Comparison of ENCODE assay signal across 2 cellular contexts in the genomic region with DNA sequence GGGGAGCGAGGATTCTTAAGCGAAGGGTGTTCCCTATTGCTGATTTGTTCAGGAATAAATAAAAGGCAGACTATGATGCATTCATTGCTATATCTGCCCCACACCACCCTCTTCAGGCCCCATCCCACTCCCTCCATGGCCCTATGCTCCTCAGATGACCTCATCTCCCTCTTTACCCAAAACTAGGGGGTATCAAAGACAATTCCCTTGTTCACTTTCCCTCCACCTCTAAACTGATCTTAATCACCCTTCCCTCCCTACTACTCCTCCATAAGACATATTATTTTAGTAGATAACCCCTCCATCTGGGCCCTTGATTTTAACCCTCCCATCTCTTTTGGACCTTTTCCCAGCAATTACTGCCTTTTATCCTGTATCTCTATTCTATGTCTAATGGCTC.
TF ChIP-seq lines count a peak whose summit lies in the region.

No MANE protein-coding gene starts in this region.

TF ChIP-seq in HEK293, 187 proteins besides CTCF, POLR2A, EP300 and RAD21 (continued from another document):
- no peak for TF ChIP-seq ZNF600 (tag by site-specific recombination; IDR thresholded peaks at IDR 0.05)

TF ChIP-seq in K562, 482 proteins besides CTCF, POLR2A, EP300 and RAD21 (continued from another document):
- TF ChIP-seq, protein P1, sequence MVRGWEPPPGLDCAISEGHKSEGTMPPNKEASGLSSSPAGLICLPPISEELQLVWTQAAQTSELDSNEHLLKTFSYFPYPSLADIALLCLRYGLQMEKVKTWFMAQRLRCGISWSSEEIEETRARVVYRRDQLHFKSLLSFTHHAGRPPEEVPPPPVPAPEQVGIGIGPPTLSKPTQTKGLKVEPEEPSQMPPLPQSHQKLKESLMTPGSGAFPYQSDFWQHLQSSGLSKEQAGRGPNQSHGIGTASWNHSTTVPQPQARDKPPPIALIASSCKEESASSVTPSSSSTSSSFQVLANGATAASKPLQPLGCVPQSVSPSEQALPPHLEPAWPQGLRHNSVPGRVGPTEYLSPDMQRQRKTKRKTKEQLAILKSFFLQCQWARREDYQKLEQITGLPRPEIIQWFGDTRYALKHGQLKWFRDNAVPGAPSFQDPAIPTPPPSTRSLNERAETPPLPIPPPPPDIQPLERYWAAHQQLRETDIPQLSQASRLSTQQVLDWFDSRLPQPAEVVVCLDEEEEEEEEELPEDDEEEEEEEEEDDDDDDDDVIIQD (CRISPR knock-in tag; IDR thresholded peaks at IDR 0.05) = no peak
- 0 out of 4 replicates have a peak, but pooled peaks of 1 of the 2 experiments have one; percentile 3 for TF ChIP-seq RCOR1 (IDR thresholded peaks at IDR 0.05; ENCODE audit: borderline replicate concordance in 1 of 2, low read depth in 2 of 2, low read length in 2 of 2)
- TF ChIP-seq NCOA6 (IDR thresholded peaks at IDR 0.05) = no peak
- TF ChIP-seq ZNF57 (CRISPR knock-in tag; IDR thresholded peaks at IDR 0.05) = no peak
- no peak for TF ChIP-seq ZNF133 (CRISPR knock-in tag; IDR thresholded peaks at IDR 0.05)
- TF ChIP-seq LARP7 (IDR thresholded peaks at IDR 0.05) = no peak
- no peak for TF ChIP-seq NBN (IDR thresholded peaks at IDR 0.05; ENCODE audit: low read depth)
- 0 out of 2 replicates have a peak, but pooled peaks have one; percentile 21 for TF ChIP-seq EHMT2 (IDR thresholded peaks at IDR 0.05)
- TF ChIP-seq, protein P2, sequence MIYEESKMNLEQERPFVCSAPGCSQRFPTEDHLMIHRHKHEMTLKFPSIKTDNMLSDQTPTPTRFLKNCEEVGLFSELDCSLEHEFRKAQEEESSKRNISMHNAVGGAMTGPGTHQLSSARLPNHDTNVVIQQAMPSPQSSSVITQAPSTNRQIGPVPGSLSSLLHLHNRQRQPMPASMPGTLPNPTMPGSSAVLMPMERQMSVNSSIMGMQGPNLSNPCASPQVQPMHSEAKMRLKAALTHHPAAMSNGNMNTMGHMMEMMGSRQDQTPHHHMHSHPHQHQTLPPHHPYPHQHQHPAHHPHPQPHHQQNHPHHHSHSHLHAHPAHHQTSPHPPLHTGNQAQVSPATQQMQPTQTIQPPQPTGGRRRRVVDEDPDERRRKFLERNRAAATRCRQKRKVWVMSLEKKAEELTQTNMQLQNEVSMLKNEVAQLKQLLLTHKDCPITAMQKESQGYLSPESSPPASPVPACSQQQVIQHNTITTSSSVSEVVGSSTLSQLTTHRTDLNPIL (CRISPR knock-in tag; IDR thresholded peaks at IDR 0.05) = no peak
- peak; percentile 15; the same call in 1 of the 2 replicates for TF ChIP-seq TAL1 (IDR thresholded peaks at IDR 0.05)
- TF ChIP-seq COPS2 (conservative IDR thresholded peaks at IDR 0.05) = no peak
- TF ChIP-seq CREBBP (IDR thresholded peaks at IDR 0.05; ENCODE audit: low read depth, low read length) = no peak
- no peak for TF ChIP-seq GABPB2 (CRISPR knock-in tag; conservative IDR thresholded peaks at IDR 0.05)
- no peak for TF ChIP-seq TCF7 (IDR thresholded peaks at IDR 0.05; ENCODE audit: borderline replicate concordance)
- TF ChIP-seq BRD9 (IDR thresholded peaks at IDR 0.05; ENCODE audit: low read depth, partially characterized antibody) = peak; percentile 34
- TF ChIP-seq NR1H2 (CRISPR knock-in tag; IDR thresholded peaks at IDR 0.05) = no peak
- TF ChIP-seq JUND (IDR thresholded peaks at IDR 0.05; ENCODE audit: borderline replicate concordance, low read depth, low read length) = peak; percentile 69
- TF ChIP-seq JUND (tag; IDR thresholded peaks at IDR 0.05; ENCODE audit: borderline replicate concordance, low read depth, low read length) = peak; percentile 74; the same call in 2 of the 3 replicates
- TF ChIP-seq ZNF316 (IDR thresholded peaks at IDR 0.05) = no peak
- TF ChIP-seq ATF7 (IDR thresholded peaks at IDR 0.05) = peak; percentile 65
- TF ChIP-seq TRIM28 (IDR thresholded peaks at IDR 0.05) = no peak
- peak; percentile 57 for TF ChIP-seq ARID1B (IDR thresholded peaks at IDR 0.05)
- 0 out of 2 replicates have a peak, but pooled peaks have one; percentile 13 for TF ChIP-seq CXXC5 (CRISPR knock-in tag; IDR thresholded peaks at IDR 0.05)
- TF ChIP-seq, protein P3, sequence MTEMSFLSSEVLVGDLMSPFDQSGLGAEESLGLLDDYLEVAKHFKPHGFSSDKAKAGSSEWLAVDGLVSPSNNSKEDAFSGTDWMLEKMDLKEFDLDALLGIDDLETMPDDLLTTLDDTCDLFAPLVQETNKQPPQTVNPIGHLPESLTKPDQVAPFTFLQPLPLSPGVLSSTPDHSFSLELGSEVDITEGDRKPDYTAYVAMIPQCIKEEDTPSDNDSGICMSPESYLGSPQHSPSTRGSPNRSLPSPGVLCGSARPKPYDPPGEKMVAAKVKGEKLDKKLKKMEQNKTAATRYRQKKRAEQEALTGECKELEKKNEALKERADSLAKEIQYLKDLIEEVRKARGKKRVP (CRISPR knock-in tag; IDR thresholded peaks at IDR 0.05) = no peak
- TF ChIP-seq, protein P4, sequence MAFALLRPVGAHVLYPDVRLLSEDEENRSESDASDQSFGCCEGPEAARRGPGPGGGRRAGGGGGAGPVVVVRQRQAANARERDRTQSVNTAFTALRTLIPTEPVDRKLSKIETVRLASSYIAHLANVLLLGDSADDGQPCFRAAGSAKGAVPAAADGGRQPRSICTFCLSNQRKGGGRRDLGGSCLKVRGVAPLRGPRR (CRISPR knock-in tag; IDR thresholded peaks at IDR 0.05) = no peak
- TF ChIP-seq, protein P5, sequence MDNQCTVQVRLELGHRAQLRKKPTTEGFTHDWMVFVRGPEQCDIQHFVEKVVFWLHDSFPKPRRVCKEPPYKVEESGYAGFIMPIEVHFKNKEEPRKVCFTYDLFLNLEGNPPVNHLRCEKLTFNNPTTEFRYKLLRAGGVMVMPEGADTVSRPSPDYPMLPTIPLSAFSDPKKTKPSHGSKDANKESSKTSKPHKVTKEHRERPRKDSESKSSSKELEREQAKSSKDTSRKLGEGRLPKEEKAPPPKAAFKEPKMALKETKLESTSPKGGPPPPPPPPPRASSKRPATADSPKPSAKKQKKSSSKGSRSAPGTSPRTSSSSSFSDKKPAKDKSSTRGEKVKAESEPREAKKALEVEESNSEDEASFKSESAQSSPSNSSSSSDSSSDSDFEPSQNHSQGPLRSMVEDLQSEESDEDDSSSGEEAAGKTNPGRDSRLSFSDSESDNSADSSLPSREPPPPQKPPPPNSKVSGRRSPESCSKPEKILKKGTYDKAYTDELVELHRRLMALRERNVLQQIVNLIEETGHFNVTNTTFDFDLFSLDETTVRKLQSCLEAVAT (IDR thresholded peaks at IDR 0.05) = no peak
- TF ChIP-seq, protein P6, sequence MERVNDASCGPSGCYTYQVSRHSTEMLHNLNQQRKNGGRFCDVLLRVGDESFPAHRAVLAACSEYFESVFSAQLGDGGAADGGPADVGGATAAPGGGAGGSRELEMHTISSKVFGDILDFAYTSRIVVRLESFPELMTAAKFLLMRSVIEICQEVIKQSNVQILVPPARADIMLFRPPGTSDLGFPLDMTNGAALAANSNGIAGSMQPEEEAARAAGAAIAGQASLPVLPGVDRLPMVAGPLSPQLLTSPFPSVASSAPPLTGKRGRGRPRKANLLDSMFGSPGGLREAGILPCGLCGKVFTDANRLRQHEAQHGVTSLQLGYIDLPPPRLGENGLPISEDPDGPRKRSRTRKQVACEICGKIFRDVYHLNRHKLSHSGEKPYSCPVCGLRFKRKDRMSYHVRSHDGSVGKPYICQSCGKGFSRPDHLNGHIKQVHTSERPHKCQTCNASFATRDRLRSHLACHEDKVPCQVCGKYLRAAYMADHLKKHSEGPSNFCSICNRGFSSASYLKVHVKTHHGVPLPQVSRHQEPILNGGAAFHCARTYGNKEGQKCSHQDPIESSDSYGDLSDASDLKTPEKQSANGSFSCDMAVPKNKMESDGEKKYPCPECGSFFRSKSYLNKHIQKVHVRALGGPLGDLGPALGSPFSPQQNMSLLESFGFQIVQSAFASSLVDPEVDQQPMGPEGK (CRISPR knock-in tag; IDR thresholded peaks at IDR 0.05; ENCODE audit: borderline replicate concordance) = no peak
- TF ChIP-seq, protein P7, sequence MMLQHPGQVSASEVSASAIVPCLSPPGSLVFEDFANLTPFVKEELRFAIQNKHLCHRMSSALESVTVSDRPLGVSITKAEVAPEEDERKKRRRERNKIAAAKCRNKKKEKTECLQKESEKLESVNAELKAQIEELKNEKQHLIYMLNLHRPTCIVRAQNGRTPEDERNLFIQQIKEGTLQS (IDR thresholded peaks at IDR 0.05) = peak; percentile 79
- TF ChIP-seq, protein P7 (CRISPR knock-in tag; conservative IDR thresholded peaks at IDR 0.05) = no peak
- no peak for TF ChIP-seq RBM25 (IDR thresholded peaks at IDR 0.05; ENCODE audit: low read depth, low read length, severe bottlenecking)
- TF ChIP-seq, protein P8, sequence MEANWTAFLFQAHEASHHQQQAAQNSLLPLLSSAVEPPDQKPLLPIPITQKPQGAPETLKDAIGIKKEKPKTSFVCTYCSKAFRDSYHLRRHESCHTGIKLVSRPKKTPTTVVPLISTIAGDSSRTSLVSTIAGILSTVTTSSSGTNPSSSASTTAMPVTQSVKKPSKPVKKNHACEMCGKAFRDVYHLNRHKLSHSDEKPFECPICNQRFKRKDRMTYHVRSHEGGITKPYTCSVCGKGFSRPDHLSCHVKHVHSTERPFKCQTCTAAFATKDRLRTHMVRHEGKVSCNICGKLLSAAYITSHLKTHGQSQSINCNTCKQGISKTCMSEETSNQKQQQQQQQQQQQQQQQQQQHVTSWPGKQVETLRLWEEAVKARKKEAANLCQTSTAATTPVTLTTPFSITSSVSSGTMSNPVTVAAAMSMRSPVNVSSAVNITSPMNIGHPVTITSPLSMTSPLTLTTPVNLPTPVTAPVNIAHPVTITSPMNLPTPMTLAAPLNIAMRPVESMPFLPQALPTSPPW (CRISPR knock-in tag; IDR thresholded peaks at IDR 0.05) = peak; percentile 30; the same call in 1 of the 2 replicates
- peak; percentile 70 for TF ChIP-seq CBFA2T3 (IDR thresholded peaks at IDR 0.05)
- no peak for TF ChIP-seq ZNF212 (CRISPR knock-in tag; IDR thresholded peaks at IDR 0.05)
- TF ChIP-seq SMARCE1 (IDR thresholded peaks at IDR 0.05) = 0 out of 2 replicates have a peak, but pooled peaks have one; percentile 27
- TF ChIP-seq, protein P9, sequence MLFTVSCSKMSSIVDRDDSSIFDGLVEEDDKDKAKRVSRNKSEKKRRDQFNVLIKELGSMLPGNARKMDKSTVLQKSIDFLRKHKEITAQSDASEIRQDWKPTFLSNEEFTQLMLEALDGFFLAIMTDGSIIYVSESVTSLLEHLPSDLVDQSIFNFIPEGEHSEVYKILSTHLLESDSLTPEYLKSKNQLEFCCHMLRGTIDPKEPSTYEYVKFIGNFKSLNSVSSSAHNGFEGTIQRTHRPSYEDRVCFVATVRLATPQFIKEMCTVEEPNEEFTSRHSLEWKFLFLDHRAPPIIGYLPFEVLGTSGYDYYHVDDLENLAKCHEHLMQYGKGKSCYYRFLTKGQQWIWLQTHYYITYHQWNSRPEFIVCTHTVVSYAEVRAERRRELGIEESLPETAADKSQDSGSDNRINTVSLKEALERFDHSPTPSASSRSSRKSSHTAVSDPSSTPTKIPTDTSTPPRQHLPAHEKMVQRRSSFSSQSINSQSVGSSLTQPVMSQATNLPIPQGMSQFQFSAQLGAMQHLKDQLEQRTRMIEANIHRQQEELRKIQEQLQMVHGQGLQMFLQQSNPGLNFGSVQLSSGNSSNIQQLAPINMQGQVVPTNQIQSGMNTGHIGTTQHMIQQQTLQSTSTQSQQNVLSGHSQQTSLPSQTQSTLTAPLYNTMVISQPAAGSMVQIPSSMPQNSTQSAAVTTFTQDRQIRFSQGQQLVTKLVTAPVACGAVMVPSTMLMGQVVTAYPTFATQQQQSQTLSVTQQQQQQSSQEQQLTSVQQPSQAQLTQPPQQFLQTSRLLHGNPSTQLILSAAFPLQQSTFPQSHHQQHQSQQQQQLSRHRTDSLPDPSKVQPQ (CRISPR knock-in tag; IDR thresholded peaks at IDR 0.05; ENCODE audit: borderline replicate concordance) = no peak
- TF ChIP-seq, protein P10, sequence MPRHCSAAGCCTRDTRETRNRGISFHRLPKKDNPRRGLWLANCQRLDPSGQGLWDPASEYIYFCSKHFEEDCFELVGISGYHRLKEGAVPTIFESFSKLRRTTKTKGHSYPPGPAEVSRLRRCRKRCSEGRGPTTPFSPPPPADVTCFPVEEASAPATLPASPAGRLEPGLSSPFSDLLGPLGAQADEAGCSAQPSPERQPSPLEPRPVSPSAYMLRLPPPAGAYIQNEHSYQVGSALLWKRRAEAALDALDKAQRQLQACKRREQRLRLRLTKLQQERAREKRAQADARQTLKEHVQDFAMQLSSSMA (CRISPR knock-in tag; IDR thresholded peaks at IDR 0.05) = no peak
- no peak; the same call in 1 of the 2 replicates for TF ChIP-seq ZNF589 (CRISPR knock-in tag; IDR thresholded peaks at IDR 0.05; ENCODE audit: low read depth)
- 0 out of 4 replicates have a peak, but pooled peaks of 1 of the 2 experiments have one; percentile 35 for TF ChIP-seq TBL1XR1 (IDR thresholded peaks at IDR 0.05; ENCODE audit: low read length in 2 of 2)
- TF ChIP-seq, protein P11, sequence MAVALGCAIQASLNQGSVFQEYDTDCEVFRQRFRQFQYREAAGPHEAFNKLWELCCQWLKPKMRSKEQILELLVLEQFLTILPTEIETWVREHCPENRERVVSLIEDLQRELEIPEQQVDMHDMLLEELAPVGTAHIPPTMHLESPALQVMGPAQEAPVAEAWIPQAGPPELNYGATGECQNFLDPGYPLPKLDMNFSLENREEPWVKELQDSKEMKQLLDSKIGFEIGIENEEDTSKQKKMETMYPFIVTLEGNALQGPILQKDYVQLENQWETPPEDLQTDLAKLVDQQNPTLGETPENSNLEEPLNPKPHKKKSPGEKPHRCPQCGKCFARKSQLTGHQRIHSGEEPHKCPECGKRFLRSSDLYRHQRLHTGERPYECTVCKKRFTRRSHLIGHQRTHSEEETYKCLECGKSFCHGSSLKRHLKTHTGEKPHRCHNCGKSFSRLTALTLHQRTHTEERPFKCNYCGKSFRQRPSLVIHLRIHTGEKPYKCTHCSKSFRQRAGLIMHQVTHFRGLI (CRISPR knock-in tag; IDR thresholded peaks at IDR 0.05) = no peak
- no peak for TF ChIP-seq LCOR (CRISPR knock-in tag; IDR thresholded peaks at IDR 0.05)
- TF ChIP-seq HDGF (IDR thresholded peaks at IDR 0.05) = peak; percentile 41; the same call in 1 of the 2 replicates
- peak; percentile 50 for TF ChIP-seq CBFA2T2 (conservative IDR thresholded peaks at IDR 0.05)
- no peak for TF ChIP-seq ZNF507 (tag; conservative IDR thresholded peaks at IDR 0.05)
